18 cellular contexts compared by ENCODE assay signal in genomic region chrX:30957753-30958152, GRCh38.
DNase-seq lines count a peak whose midpoint lies in the region; ATAC-seq, FAIRE-seq and TF ChIP-seq lines count a peak whose summit lies in the region.
"Had no signal": no experiment of that assay in that cellular context is flagged by ENCODE, and none has a peak within 500 bp of the region (broad histone marks: within the 10 kb centered on the region; RNA-seq: fewer than 3 reads in every experiment).

No MANE protein-coding gene starts in this region.

- intact Hi-C loops in HepG2 (cut with micrococcal nuclease; ENCODE audit: unreplicated experiment) (no loop called here), CD14-positive monocyte (cut with micrococcal nuclease) (no loop called here)

- no peak for FAIRE-seq in HepG2 (lab: Jason Lieb, UNC)
- FAIRE-seq: frontal cortex had no signal

- H3K36me3 Mint-ChIP-seq in CD14-positive monocyte: no peaks in the 10 kb centered on the region
- H3K36me3 Mint-ChIP-seq: stimulated activated effector memory CD8-positive, alpha-beta T cell treated with anti-CD3 and anti-CD28 coated beads, Interleukin-12 subunit alpha, Interleukin-12 subunit beta, amount 100 ng/mL, for 72 hours had no signal

- CTCF ChIA-PET in HepG2 (lab: Yijun Ruan, JAX; ENCODE audit: low intra/inter-chr PET ratio, low total read pairs): no interaction called here

- DNase-seq in Caki2 (ENCODE audit: low read depth) (peak; percentile 79), LHCN-M2 (ENCODE audit: low read depth) (peak; percentile 39), cardiac fibroblast (ENCODE audit: low read depth in 2 of 2) (peak; percentile 50 to 51), HepG2 (ENCODE audit: low spot score) (peak; percentile 20), substantia nigra (lab: John Stamatoyannopoulos, UW) (no peak), DMS 273 (lab: John Stamatoyannopoulos, UW; ENCODE audit: unreplicated experiment) (no peak), CD14-positive monocyte (ENCODE audit: low spot score) (no peak)
- DNase-seq: activated CD4-positive, alpha-beta T cell treated with anti-CD3 and anti-CD28 coated beads, Interleukin-2, amount 50 U/mL, for 4 hours; activated effector memory CD4-positive, alpha-beta T cell treated with anti-CD3 and anti-CD28 coated beads, Interleukin-2, amount 50 U/mL, for 16 hours; central memory CD4-positive, alpha-beta T cell; left lung; NCI-H146; T-helper 1 cell had no signal

- TF ChIP-seq CTCF in cardiac fibroblast (IDR thresholded peaks at IDR 0.05; ENCODE audit: low read depth, low read length) (no peak), HepG2 (CRISPR knock-in tag; IDR thresholded peaks at IDR 0.05) (no peak), CD14-positive monocyte (IDR thresholded peaks at IDR 0.05) (no peak)

- H3K79me2 ChIP-seq in HepG2 (ENCODE audit: insufficient read depth, low read length): no peaks in the 10 kb centered on the region

- no peak overlapping the region for H3K9ac ChIP-seq in HepG2 (ENCODE audit: insufficient read depth, low read depth, low read length)
- H3K9ac ChIP-seq: BLaER1 treated with 17β-estradiol and CSF1 and Interleukin-3, amounts not matched to agents 10 nM and 100 nM had no signal

- no peak for TF ChIP-seq RAD21 in HepG2 (CRISPR knock-in tag; IDR thresholded peaks at IDR 0.05)

- no peak overlapping the region for H3K27ac Mint-ChIP-seq in CD14-positive monocyte
- H3K27ac Mint-ChIP-seq: stimulated activated effector memory CD8-positive, alpha-beta T cell treated with anti-CD3 and anti-CD28 coated beads, Interleukin-12 subunit alpha, Interleukin-12 subunit beta, amount 100 ng/mL, for 72 hours had no signal

- no peak overlapping the region for H2AFZ ChIP-seq in HepG2 (ENCODE audit: low read length)

- no peak overlapping the region for H3K4me2 ChIP-seq in HepG2 (ENCODE audit: low read depth, low read length)
- H3K4me2 ChIP-seq: BLaER1 treated with 17β-estradiol and CSF1 and Interleukin-3, amounts not matched to agents 10 nM and 100 nM had no signal

- POLR2A ChIA-PET in HepG2 (lab: Yijun Ruan, JAX): no interaction called here

- H3K4me3 ChIP-seq in cardiac fibroblast (replicated peaks in 1 of 2; ENCODE audit: low read depth in 2 of 2, low read length in 2 of 2) (no peak overlapping the region), HepG2 (replicated peaks in 1 of 3; ENCODE audit: insufficient read depth in 1 of 3, low read depth in 2 of 3, low read length in 3 of 3) (no peak overlapping the region)
- H3K4me3 ChIP-seq: BLaER1 treated with 17β-estradiol and CSF1 and Interleukin-3, amounts not matched to agents 10 nM and 100 nM; left lung had no signal

- no peaks in the 10 kb centered on the region for H4K20me1 ChIP-seq in HepG2 (ENCODE audit: insufficient read depth, low read length)
- H4K20me1 ChIP-seq: BLaER1 treated with 17β-estradiol and CSF1 and Interleukin-3, amounts not matched to agents 10 nM and 100 nM had no signal

- no peaks in the 10 kb centered on the region for H3K36me3 ChIP-seq in HepG2 (replicated peaks in 1 of 2; ENCODE audit: control insufficient read depth in 1 of 2, insufficient read depth in 2 of 2, low read length in 2 of 2)
- H3K36me3 ChIP-seq: BLaER1 treated with 17β-estradiol and CSF1 and Interleukin-3, amounts not matched to agents 10 nM and 100 nM; left lung; neutrophil had no signal

- BruUV-seq in HepG2 (replicated peaks; lab: Mats Ljungman, UMichigan): no TSS peak

- H3K27me3 Mint-ChIP-seq in CD14-positive monocyte (ENCODE audit: low read depth in 3 of 3): peaks cover 0 to 2% (median 0%) of the 10 kb centered on the region in 3 donors

- H3K27ac ChIP-seq in HepG2 (ENCODE audit: extremely low read length, insufficient read depth, low read length) (no peak overlapping the region), substantia nigra (ENCODE audit: low read depth, low read length, poor library complexity, severe bottlenecking) (no peak overlapping the region)
- H3K27ac ChIP-seq: BLaER1 treated with 17β-estradiol and CSF1 and Interleukin-3, amounts not matched to agents 10 nM and 100 nM; left lung; neutrophil had no signal

- peaks cover 53% of the 10 kb centered on the region for H3K4me1 ChIP-seq in HepG2 (ENCODE audit: insufficient read depth, low read length)
- H3K4me1 ChIP-seq: left lung had no signal

- ATAC-seq in HepG2: no peak
- ATAC-seq in GM21423 (IDR thresholded peaks at IDR 0.05; ENCODE audit: unreplicated experiment): no peak
- ATAC-seq: left lung; stimulated activated effector memory CD8-positive, alpha-beta T cell treated with anti-CD3 and anti-CD28 coated beads, Interleukin-12 subunit alpha, Interleukin-12 subunit beta, amount 100 ng/mL, for 72 hours had no signal

- H3K9me3 Mint-ChIP-seq in CD14-positive monocyte: peaks cover 0 to 2% (median 0%) of the 10 kb centered on the region in 7 donors
- H3K9me3 Mint-ChIP-seq: stimulated activated effector memory CD8-positive, alpha-beta T cell treated with anti-CD3 and anti-CD28 coated beads, Interleukin-12 subunit alpha, Interleukin-12 subunit beta, amount 100 ng/mL, for 72 hours had no signal

- TF ChIP-seq EP300 in HepG2 (IDR thresholded peaks at IDR 0.05; ENCODE audit: low read depth in 2 of 2, low read length in 2 of 2): no peak
- TF ChIP-seq EP300 in HepG2 (CRISPR knock-in tag; IDR thresholded peaks at IDR 0.05; ENCODE audit: borderline replicate concordance): no peak

- in situ Hi-C loops in Caki2 (cut with HindIII; ENCODE audit: low pct_unique_long_range_greater_than_20kb, low sequenced_read_pairs): no loop called here
- in situ Hi-C loops in HepG2 (cut with HindIII; ENCODE audit: extremely low pct_ligation_motif_present, low pct_unique_long_range_greater_than_20kb): no loop called here

- 69% methylated on average over 6 of the region's 6 CpGs for WGBS in HepG2 (ENCODE audit: low lambda C conversion rate)

- no peak overlapping the region for H3K4me3 Mint-ChIP-seq in CD14-positive monocyte
- H3K4me3 Mint-ChIP-seq: stimulated activated effector memory CD8-positive, alpha-beta T cell treated with anti-CD3 and anti-CD28 coated beads, Interleukin-12 subunit alpha, Interleukin-12 subunit beta, amount 100 ng/mL, for 72 hours had no signal

- H3K27me3 ChIP-seq in HepG2 (ENCODE audit: control insufficient read depth in 1 of 2, insufficient read depth in 2 of 2, low read length in 2 of 2): no peaks in the 10 kb centered on the region
- H3K27me3 ChIP-seq: BLaER1 treated with 17β-estradiol and CSF1 and Interleukin-3, amounts not matched to agents 10 nM and 100 nM; left lung; neutrophil had no signal

- TF ChIP-seq POLR2A in HepG2 (IDR thresholded peaks at IDR 0.05; ENCODE audit: insufficient read depth in 1 of 2, low read depth in 2 of 2, low read length in 2 of 2): no peak

- H3K9me3 ChIP-seq in HepG2 (ENCODE audit: low read length): no peaks in the 10 kb centered on the region
- H3K9me3 ChIP-seq: BLaER1 treated with 17β-estradiol and CSF1 and Interleukin-3, amounts not matched to agents 10 nM and 100 nM; left lung; neutrophil had no signal

- H3K4me1 Mint-ChIP-seq in CD14-positive monocyte: peaks cover 2% of the 10 kb centered on the region
- H3K4me1 Mint-ChIP-seq: stimulated activated effector memory CD8-positive, alpha-beta T cell treated with anti-CD3 and anti-CD28 coated beads, Interleukin-12 subunit alpha, Interleukin-12 subunit beta, amount 100 ng/mL, for 72 hours had no signal

TF ChIP-seq in HepG2, 621 proteins besides CTCF, POLR2A, EP300 and RAD21 (continues in another document):
- TF ChIP-seq SOX6 (IDR thresholded peaks at IDR 0.05) (no peak), SOX6 (CRISPR knock-in tag; IDR thresholded peaks at IDR 0.05) (0 out of 2 replicates have a peak, but pooled peaks have one; percentile 25), ZBTB39 (CRISPR knock-in tag; IDR thresholded peaks at IDR 0.05) (no peak), ZNF720 (CRISPR knock-in tag; IDR thresholded peaks at IDR 0.05) (no peak), ZNF639 (CRISPR knock-in tag; conservative IDR thresholded peaks at IDR 0.05) (no peak)

Comparison
In these comparisons a context has a peak if more than half of its experiments do, and no peak if none do; other contexts are left out.
1. DNase-seq: peak in Caki2 (single experiment), LHCN-M2 (single experiment), cardiac fibroblast (2 of 2) and HepG2 (single experiment); none in substantia nigra (0 of 49), DMS 273 (single experiment) and CD14-positive monocyte (single experiment).